8 cellular contexts compared by ENCODE assay signal in genomic region chr12:93572712-93573551, GRCh38. TPM values are rescaled to one million over a fixed set of nuclear protein-coding genes. Genes with fewer than 3 reads are reported as not detected.
A peak's percentile ranks its signal among the peaks of the same experiment; 100 is the strongest.
DNase-seq lines count a peak whose midpoint lies in the region; ATAC-seq and TF ChIP-seq lines count a peak whose summit lies in the region.

No MANE protein-coding gene starts in this region.

- H3K4me3 ChIP-seq in prostate gland (peak overlapping the region; percentile 72 to 82), SJCRH30 (no peak overlapping the region)

- POLR2A ChIA-PET in RWPE1 (lab: Yijun Ruan, JAX; ENCODE audit: low non-redundant PET): no interaction called here

- H3K27ac ChIP-seq in prostate gland (peak overlapping the region; percentile 97 to 98), RWPE1 (no peak overlapping the region), SJCRH30 (no peak overlapping the region)

- no peaks in the 10 kb centered on the region for H3K4me1 ChIP-seq in prostate gland (replicated peaks)
- no peaks in the 10 kb centered on the region for H3K4me1 ChIP-seq in SJCRH30

- intact Hi-C loops in Right ventricle myocardium inferior (cut with DNase I): loop anchor here (1.0 to 10.0 kb wide), 5 partner anchors 21 to 502 kb away; no protein-coding TSS in a partner anchor
- intact Hi-C loops in cardiac septum (cut with DNase I): loop anchor here (1.0 to 5.0 kb wide), 4 partner anchors 20 to 419 kb away; no protein-coding TSS in a partner anchor
- intact Hi-C loops in activated naive CD4-positive, alpha-beta T cell treated with anti-CD3 and anti-CD28 coated beads for 36 hours (cut with micrococcal nuclease): loop anchor here (1.0 to 5.0 kb wide), 3 partner anchors 18 to 1441 kb away; partner anchors contain the start of gene EEA1
- intact Hi-C loops in left cardiac atrium (cut with DNase I): loop anchor here (5.0 to 10.0 kb wide), 2 partner anchors 104 to 172 kb away; partner anchors contain the start of gene CRADD (in 1 of the 2)
- intact Hi-C loops in prostate gland (cut with DNase I): loop anchor here (1.0 to 10.0 kb wide), 4 partner anchors 18 to 239 kb away; partner anchors contain the start of gene CRADD

- peaks cover 29% of the 10 kb centered on the region for H3K4me1 Mint-ChIP-seq in activated naive CD4-positive, alpha-beta T cell treated with anti-CD3 and anti-CD28 coated beads for 36 hours (ENCODE audit: low read depth)

- peak; percentile 9 for TF ChIP-seq POLR2A in prostate gland (IDR thresholded peaks at IDR 0.05)

- peak overlapping the region; percentile 59 for H3K27ac Mint-ChIP-seq in activated naive CD4-positive, alpha-beta T cell treated with anti-CD3 and anti-CD28 coated beads for 36 hours

- H3K9me3 ChIP-seq in prostate gland (no peaks in the 10 kb centered on the region), SJCRH30 (replicated peaks) (no peaks in the 10 kb centered on the region)

- ATAC-seq in Right ventricle myocardium inferior (no peak), left cardiac atrium (no peak), HG03571 (IDR thresholded peaks at IDR 0.05; ENCODE audit: unreplicated experiment) (no peak)

- no peaks in the 10 kb centered on the region for H3K27me3 ChIP-seq in prostate gland (replicated peaks; ENCODE audit: insufficient read depth)
- H3K27me3 ChIP-seq in SJCRH30: no peaks in the 10 kb centered on the region

- H3K36me3 ChIP-seq in prostate gland (no peaks in the 10 kb centered on the region), SJCRH30 (no peaks in the 10 kb centered on the region)

- CTCF ChIA-PET in activated naive CD4-positive, alpha-beta T cell treated with anti-CD3 and anti-CD28 coated beads for 36 hours (lab: Charles Lee): interaction anchor here (0.7 to 10.3 kb wide), 8 partner anchors 34 to 529 kb away, joined by 3 to 152 read pairs (median 4); no protein-coding TSS in a partner anchor
- CTCF ChIA-PET in RWPE1 (lab: Yijun Ruan, JAX): interaction anchor here (0.6 to 1.7 kb wide), 4 partner anchors 146 to 528 kb away, joined by 3 to 6 read pairs (median 3); no protein-coding TSS in a partner anchor

- H3K4me3 Mint-ChIP-seq in activated naive CD4-positive, alpha-beta T cell treated with anti-CD3 and anti-CD28 coated beads for 36 hours: peak overlapping the region; percentile 79

- TF ChIP-seq CTCF in prostate gland (IDR thresholded peaks at IDR 0.05): no peak
- TF ChIP-seq CTCF in RWPE1 (conservative IDR thresholded peaks at IDR 0.05; ENCODE audit: low read depth): no peak

- H3K36me3 Mint-ChIP-seq in activated naive CD4-positive, alpha-beta T cell treated with anti-CD3 and anti-CD28 coated beads for 36 hours (ENCODE audit: low read depth): peaks cover 14% of the 10 kb centered on the region

- DNase-seq in Right ventricle myocardium inferior (ENCODE audit: missing footprints) (peak; percentile 71), cardiac septum (ENCODE audit: low spot score) (no peak), left cardiac atrium (peak; percentile 48), prostate gland (ENCODE audit: low spot score) (no peak), RWPE1 (ENCODE audit: low spot score) (no peak), SJCRH30 (no peak)
- DNase-seq in activated naive CD4-positive, alpha-beta T cell treated with anti-CD3 and anti-CD28 coated beads for 36 hours: peak; percentile 47

- WGBS in prostate gland: 5% methylated on average over 63 of the region's 75 CpGs

- H3K27me3 Mint-ChIP-seq in activated naive CD4-positive, alpha-beta T cell treated with anti-CD3 and anti-CD28 coated beads for 36 hours (ENCODE audit: low read depth): peaks cover 18% of the 10 kb centered on the region

- no peaks in the 10 kb centered on the region for H3K9me3 Mint-ChIP-seq in activated naive CD4-positive, alpha-beta T cell treated with anti-CD3 and anti-CD28 coated beads for 36 hours

RNA-seq across cellular contexts. Expression of gene SOCS2, which starts 0.5 kb away (rescaled TPM):
- 7.2 TPM for total RNA-seq in Right ventricle myocardium inferior
- 40.3 TPM for total RNA-seq in cardiac septum
- 10 to 100 TPM; 15.9 to 17.5 TPM for total RNA-seq in activated naive CD4-positive, alpha-beta T cell treated with anti-CD3 and anti-CD28 coated beads for 36 hours
- total RNA-seq in left cardiac atrium: 10 to 100 TPM; 12.0 to 18.4 TPM
- total RNA-seq in prostate gland: 100 to 1,000 TPM; 125 to 273 TPM
- total RNA-seq in SJCRH30 (2014; rRNA removed; shearing (Covaris generic)): 13.3 and 16.6 TPM in 2 replicates

Comparison
In these comparisons a context has a peak if more than half of its experiments do, and no peak if none do; other contexts are left out.
1. DNase-seq: peak in Right ventricle myocardium inferior (single experiment), activated naive CD4-positive, alpha-beta T cell treated with anti-CD3 and anti-CD28 coated beads for 36 hours (single experiment) and left cardiac atrium (single experiment); none in cardiac septum (single experiment), prostate gland (single experiment), RWPE1 (single experiment) and SJCRH30 (0 of 2).
2. H3K27ac ChIP-seq: peak in prostate gland (2 of 2); none in RWPE1 (single experiment) and SJCRH30 (single experiment).